Comparison of ENCODE assay signal across 6 cellular contexts in the genomic region with DNA sequence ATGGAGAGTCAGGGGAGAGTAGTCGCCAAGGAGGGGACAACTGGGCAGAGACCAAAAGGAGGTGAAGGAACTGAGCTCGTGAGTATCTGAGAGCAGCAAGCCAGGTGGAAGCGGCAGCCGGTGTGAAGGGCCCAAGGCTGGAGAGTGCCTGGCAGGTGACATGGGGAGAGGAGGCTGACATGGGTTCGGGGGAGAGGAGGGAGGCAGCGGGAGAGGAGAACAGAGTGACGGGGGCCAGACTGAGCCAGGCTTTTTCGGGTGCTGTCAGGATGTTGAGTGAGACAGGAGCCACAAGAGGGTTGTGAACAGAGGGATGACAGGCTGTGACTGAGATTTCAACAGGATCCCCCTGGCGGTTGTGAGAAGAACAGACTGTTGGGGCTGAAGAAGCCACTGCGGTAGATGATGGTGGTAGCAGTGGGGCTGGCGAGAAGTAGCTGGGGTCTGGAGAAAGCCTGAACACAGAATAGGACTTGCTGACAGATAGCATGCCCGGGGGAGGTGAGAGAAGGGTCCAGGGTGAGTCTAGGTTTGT. TPM values are rescaled to one million over a fixed set of nuclear protein-coding genes. Genes with fewer than 3 reads are reported as not detected.
DNase-seq lines count a peak whose midpoint lies in the region; ATAC-seq and TF ChIP-seq lines count a peak whose summit lies in the region.

No MANE protein-coding gene starts in this region.

- no peak overlapping the region for H3K9ac ChIP-seq in Karpas-422 (ENCODE audit: low read length)

- no peak for ATAC-seq in GM18873 (IDR thresholded peaks at IDR 0.05; ENCODE audit: low FRiP score, unreplicated experiment)

- H3K27ac ChIP-seq in Karpas-422 (ENCODE audit: low read length), result no peak overlapping the region

- H3K36me3 ChIP-seq in Karpas-422 (ENCODE audit: insufficient read depth, low read length), result peaks cover 10% of the 10 kb centered on the region; the same call in 1 of the 2 replicates

- H3K4me1 ChIP-seq in Karpas-422 (ENCODE audit: low read length), result peaks cover 12% of the 10 kb centered on the region

- peak; percentile 44 for TF ChIP-seq CTCF in AG04449 (IDR thresholded peaks at IDR 0.05; ENCODE audit: insufficient read depth, low read length, missing control alignments)
- peak; percentile 57 for TF ChIP-seq CTCF in epithelial cell of esophagus (IDR thresholded peaks at IDR 0.05; ENCODE audit: insufficient read depth, low read depth, low read length, missing control alignments)
- TF ChIP-seq CTCF in GM13976 (IDR thresholded peaks at IDR 0.05; ENCODE audit: borderline replicate concordance, control extremely low read depth, extremely low read depth, insufficient read depth, missing control alignments), result no peak

- DNase-seq in AG04449 (ENCODE audit: low read depth, low spot score) (no peak), Karpas-422 (peak; percentile 81), epithelial cell of esophagus (ENCODE audit: low read depth) (peak; percentile 37), NCI-H1930 (lab: John Stamatoyannopoulos, UW) (no peak), GM13976 (ENCODE audit: low spot score) (no peak)

- in situ Hi-C loops in GM13976 (cut with MboI; ENCODE audit: low sequenced_read_pairs, unreplicated experiment), result no loop called here

- H3K79me2 ChIP-seq in Karpas-422 (ENCODE audit: low read length), result peaks cover 43% of the 10 kb centered on the region

- POLR2A ChIA-PET in AG04449 (lab: Yijun Ruan, JAX), result no interaction called here

- 0 out of 2 replicates have a peak, but pooled peaks cover 4% of the 10 kb centered on the region for H4K20me1 ChIP-seq in Karpas-422 (ENCODE audit: insufficient read depth, low read depth, low read length)

- H3K27me3 ChIP-seq in Karpas-422 (ENCODE audit: low read length), result no peaks in the 10 kb centered on the region

- no peaks in the 10 kb centered on the region for H3K9me3 ChIP-seq in Karpas-422 (ENCODE audit: low read length)

- H2AFZ ChIP-seq in Karpas-422 (ENCODE audit: low read length), result no peak overlapping the region

- H3K4me3 ChIP-seq in AG04449 (ENCODE audit: low read depth, low read length) (no peak overlapping the region), Karpas-422 (ENCODE audit: low read length) (no peak overlapping the region), epithelial cell of esophagus (ENCODE audit: low read length) (no peak overlapping the region)

- H3K4me2 ChIP-seq in Karpas-422 (ENCODE audit: low read depth, low read length, poor library complexity, severe bottlenecking), result no peak overlapping the region

- H3K9me2 ChIP-seq in Karpas-422 (replicated peaks; ENCODE audit: insufficient read depth, low read length), result no peaks in the 10 kb centered on the region

- CTCF ChIA-PET in AG04449 (lab: Yijun Ruan, JAX), result interaction anchor here (0.6 to 4.0 kb wide), 20 partner anchors 9 to 147 kb away, joined by 3 to 45 read pairs (median 3); partner anchors contain the start of gene TIMP1

RNA-seq across cellular contexts. Expression of gene ELK1, which starts 5.7 kb away (rescaled TPM):
- 24.2 and 27.8 TPM in 2 replicates for total RNA-seq in Karpas-422 (2014; rRNA removed; shearing (Covaris generic); ENCODE audit: low replicate concordance)

RNA-seq across cellular contexts. Expression of gene UXT, which starts 14.4 kb away (rescaled TPM):
- total RNA-seq in Karpas-422 (2014; rRNA removed; shearing (Covaris generic); ENCODE audit: low replicate concordance), result 191 and 202 TPM in 2 replicates

RNA-seq across cellular contexts. Expression of gene CFP, which starts 14.9 kb away (rescaled TPM):
- 0.11 and 0.54 TPM in 2 replicates for total RNA-seq in Karpas-422 (2014; rRNA removed; shearing (Covaris generic); ENCODE audit: low replicate concordance)

RNA-seq across cellular contexts. Expression of gene SYN1, which starts 25.0 kb away (rescaled TPM):
- not detected in 2 replicates for total RNA-seq in Karpas-422 (2014; rRNA removed; shearing (Covaris generic); ENCODE audit: low replicate concordance)

Comparison
In these comparisons a context has a peak if more than half of its experiments do, and no peak if none do; other contexts are left out.
1. DNase-seq: peak in Karpas-422 (single experiment) and epithelial cell of esophagus (single experiment); none in AG04449 (single experiment), NCI-H1930 (0 of 2) and GM13976 (single experiment).